ENCODE assay signal across 8 cellular contexts in the genomic region with DNA sequence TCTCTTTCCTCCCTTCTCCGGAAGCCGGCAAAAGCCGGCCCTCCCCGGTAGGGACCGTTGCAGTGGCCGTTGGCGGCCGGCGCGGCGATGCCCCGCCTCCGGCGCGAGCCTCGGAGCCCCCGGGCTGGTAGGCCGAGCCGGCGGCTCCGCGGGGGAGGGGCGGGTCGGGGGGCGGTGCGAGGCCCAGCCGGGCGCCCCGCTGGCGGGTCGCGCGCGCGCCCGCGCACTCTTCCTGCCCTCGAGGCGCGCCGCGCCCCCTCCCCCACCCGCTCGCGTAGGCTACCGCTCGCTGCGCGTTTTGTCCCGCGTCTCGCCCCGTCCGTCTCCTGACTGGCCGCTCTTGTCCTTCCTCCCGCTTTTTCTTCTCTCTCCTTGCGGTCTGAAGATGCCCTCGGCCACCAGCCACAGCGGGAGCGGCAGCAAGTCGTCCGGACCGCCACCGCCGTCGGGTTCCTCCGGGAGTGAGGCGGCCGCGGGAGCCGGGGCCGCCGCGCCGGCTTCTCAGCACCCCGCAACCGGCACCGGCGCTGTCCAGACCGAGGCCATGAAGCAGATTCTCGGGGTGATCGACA. TPM values are rescaled to one million over a fixed set of nuclear protein-coding genes. Genes with fewer than 3 reads are reported as not detected.
DNase-seq lines count a peak whose midpoint lies in the region; ATAC-seq and TF ChIP-seq lines count a peak whose summit lies in the region.

No MANE protein-coding gene starts in this region.

- TF ChIP-seq CTCF in AG04450 (IDR thresholded peaks at IDR 0.05; ENCODE audit: low read depth, low read length) (no peak), chondrocyte (IDR thresholded peaks at IDR 0.05) (no peak)

- peaks cover 5% of the 10 kb centered on the region for H3K36me3 Mint-ChIP-seq in chondrocyte (ENCODE audit: low read depth)

- peak overlapping the region; percentile 99 for H3K27ac ChIP-seq in AG04450 (ENCODE audit: low read depth, low read length)

- peak overlapping the region; percentile 94 for H3K4me3 Mint-ChIP-seq in chondrocyte (ENCODE audit: unreplicated experiment)

- H3K27me3 ChIP-seq in AG04450 (ENCODE audit: control insufficient read depth, insufficient read depth, low read length): no peaks in the 10 kb centered on the region

- POLR2A ChIA-PET in AG04450 (lab: Yijun Ruan, JAX): interaction anchor here (1.1 to 2.0 kb wide), 4 partner anchors 11 to 54 kb away, joined by 4 to 16 read pairs (median 4); partner anchors contain the start of gene NAT10

- H3K27me3 Mint-ChIP-seq in chondrocyte (ENCODE audit: low read depth): no peaks in the 10 kb centered on the region

- peak; percentile 25 for ATAC-seq in GM18873 (IDR thresholded peaks at IDR 0.05; ENCODE audit: low FRiP score, unreplicated experiment)
- peak; percentile 52 for ATAC-seq in HG03135 (IDR thresholded peaks at IDR 0.05; ENCODE audit: unreplicated experiment)

- H3K9me3 ChIP-seq in AG04450 (ENCODE audit: control insufficient read depth, insufficient read depth, low read length): peaks cover 3% of the 10 kb centered on the region; the same call in 1 of the 2 replicates

- peaks cover 52% of the 10 kb centered on the region for H3K4me1 Mint-ChIP-seq in chondrocyte (ENCODE audit: low read depth)

- H3K9me3 Mint-ChIP-seq in chondrocyte (ENCODE audit: low read depth): no peaks in the 10 kb centered on the region

- peak; percentile 57 for DNase-seq in AG04450 (ENCODE audit: low read depth, low spot score)
- DNase-seq in NCI-H345 (lab: John Stamatoyannopoulos, UW): peak; percentile 93
- peak; percentile 87 to 90 for DNase-seq in activated CD4-positive, alpha-beta T cell treated with anti-CD3 and anti-CD28 coated beads for 24 hours (ENCODE audit: low read depth in 2 of 2)
- peak; percentile 96 for DNase-seq in chondrocyte (ENCODE audit: low spot score)
- DNase-seq in kidney tubule cell (ENCODE audit: low spot score): peak; percentile 87
- peak; percentile 66 to 92 for DNase-seq in stimulated activated CD4-positive, alpha-beta T cell treated with anti-CD3 and anti-CD28 coated beads, Interleukin-1b, Interleukin-23, amount 100 ng/mL, for 1 hour (ENCODE audit: low read depth in 2 of 2)

- peak overlapping the region; percentile 91 for H3K4me3 ChIP-seq in AG04450 (ENCODE audit: low read depth, low read length)

- CTCF ChIA-PET in AG04450 (lab: Charles Lee): no interaction called here

- peak overlapping the region; percentile 92 for H3K27ac Mint-ChIP-seq in chondrocyte (ENCODE audit: unreplicated experiment)

RNA-seq across cellular contexts. Expression of gene CAPRIN1, which starts 0.6 kb away (rescaled TPM):
- polyA plus RNA-seq in AG04450 (2011; rRNA removed): 202 and 251 TPM in 2 replicates
- polyA minus RNA-seq in AG04450 (2011; rRNA and poly(A)+ RNA removed): 348 and 427 TPM in 2 replicates
- 197 to 270 TPM (median 205 TPM) in 3 replicates for total RNA-seq in chondrocyte

RNA-seq across cellular contexts. Expression of gene NAT10, which starts 53.3 kb away (rescaled TPM):
- 30.2 and 30.5 TPM in 2 replicates for polyA plus RNA-seq in AG04450 (2011; rRNA removed)
- polyA minus RNA-seq in AG04450 (2011; rRNA and poly(A)+ RNA removed): 51.2 and 60.0 TPM in 2 replicates
- total RNA-seq in chondrocyte: 24.6 to 37.7 TPM (median 25.8 TPM) in 3 replicates

Comparison
In these comparisons a context has a peak if more than half of its experiments do, and no peak if none do; other contexts are left out.
1. Peak in every context shown above with its lines: DNase-seq, ATAC-seq, H3K4me3 ChIP-seq and H3K27ac ChIP-seq.